In the genomic region with DNA sequence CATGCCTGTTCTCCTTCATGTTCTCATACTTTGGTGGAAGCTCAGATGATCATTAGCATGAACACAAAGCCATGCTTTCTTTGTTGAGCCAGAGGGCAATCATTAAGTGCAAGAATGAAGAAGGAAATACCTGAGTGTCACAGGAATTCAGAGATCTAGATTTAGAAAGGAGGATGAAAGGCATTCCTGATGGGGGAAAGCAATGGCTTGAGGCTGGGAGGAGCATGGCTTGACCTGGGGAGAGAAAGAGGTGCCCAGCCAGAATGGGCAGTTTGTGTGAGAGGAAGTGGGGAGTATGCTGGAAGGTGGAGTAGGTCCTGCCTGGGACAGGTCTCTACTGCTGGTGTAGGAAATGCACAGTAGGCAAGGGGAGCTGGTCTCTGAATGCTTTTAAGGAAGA, we compare ENCODE assay signal across 22 cellular contexts. TPM values are rescaled to one million over a fixed set of nuclear protein-coding genes. Genes with fewer than 3 reads are reported as not detected.
DNase-seq lines count a peak whose midpoint lies in the region; ATAC-seq and TF ChIP-seq lines count a peak whose summit lies in the region.
"Had no signal": no experiment of that assay in that cellular context is flagged by ENCODE, and none has a peak within 500 bp of the region (broad histone marks: within the 10 kb centered on the region; RNA-seq: fewer than 3 reads in every experiment).

No MANE protein-coding gene starts in this region.

- no peak overlapping the region for H4K91ac ChIP-seq in IMR-90 (ENCODE audit: insufficient read depth, low read depth, low read length)
- no peak overlapping the region for H4K91ac ChIP-seq in mesenchymal stem cell (ENCODE audit: low read length)

- H4K8ac ChIP-seq in IMR-90 (ENCODE audit: low read depth in 2 of 2, low read length in 2 of 2) (0 out of 4 replicates have a peak overlapping the region, but pooled peaks of 1 of the 2 experiments have one; percentile 35), mesenchymal stem cell (ENCODE audit: low read length) (no peak overlapping the region)

- H2AFZ ChIP-seq in IMR-90 (replicated peaks; ENCODE audit: low read length, poor library complexity) (peak overlapping the region; percentile 56), mesenchymal stem cell (ENCODE audit: low read depth, low read length) (no peak overlapping the region)

- peaks cover 12% of the 10 kb centered on the region for H3K27me3 ChIP-seq in IMR-90 (ENCODE audit: control insufficient read depth, insufficient read depth, low read length)
- no peaks in the 10 kb centered on the region for H3K27me3 ChIP-seq in endodermal cell (ENCODE audit: control insufficient read depth, insufficient read depth, low read length, poor library complexity, severe bottlenecking)
- peaks cover 0 to 3% of the 10 kb centered on the region in 2 experiments for H3K27me3 ChIP-seq in mesenchymal stem cell (ENCODE audit: control insufficient read depth in 1 of 2, insufficient read depth in 1 of 2, low read length in 2 of 2)
- H3K27me3 ChIP-seq: BLaER1 treated with 17β-estradiol and CSF1 and Interleukin-3, amounts not matched to agents 10 nM and 100 nM; heart left ventricle had no signal

- H3K4me1 Mint-ChIP-seq in Calu3 (ENCODE audit: low read depth, unreplicated experiment) (peaks cover 42% of the 10 kb centered on the region), endodermal cell (peaks cover 8% of the 10 kb centered on the region)
- H3K4me1 Mint-ChIP-seq: activated naive CD4-positive, alpha-beta T cell treated with anti-CD3 and anti-CD28 coated beads, Interleukin-2, amount 10 ng/mL, durations not matched to agents 7 days and 5 days; neural crest cell had no signal

- H2AK5ac ChIP-seq in IMR-90 (ENCODE audit: low read depth, low read length) (no peak overlapping the region), mesenchymal stem cell (ENCODE audit: low read length, severe bottlenecking) (peak overlapping the region; percentile 7)

- H3K4ac ChIP-seq in IMR-90 (ENCODE audit: low read depth, low read length) (no peak overlapping the region), mesenchymal stem cell (ENCODE audit: low read depth in 1 of 2, low read length in 2 of 2) (no peak overlapping the region)

- no peak for TF ChIP-seq RAD21 in IMR-90 (IDR thresholded peaks at IDR 0.05; ENCODE audit: low read length)

- H3K27ac Mint-ChIP-seq in Calu3 (ENCODE audit: unreplicated experiment) (peak overlapping the region; percentile 89), endodermal cell (peak overlapping the region; percentile 54)
- H3K27ac Mint-ChIP-seq: activated naive CD4-positive, alpha-beta T cell treated with anti-CD3 and anti-CD28 coated beads, Interleukin-2, amount 10 ng/mL, durations not matched to agents 7 days and 5 days had no signal

- H2BK120ac ChIP-seq in IMR-90 (ENCODE audit: low read depth, low read length) (no peak overlapping the region), mesenchymal stem cell (ENCODE audit: low read depth, low read length) (no peak overlapping the region)

- in situ Hi-C loops in IMR-90 (cut with MboI; ENCODE audit: low sequenced_read_pairs): no loop called here

- H3K4me3 ChIP-seq in IMR-90 (ENCODE audit: insufficient read depth, low read depth, low read length): no peak overlapping the region
- H3K4me3 ChIP-seq in endodermal cell (ENCODE audit: low read length): peak overlapping the region; percentile 66
- no peak overlapping the region for H3K4me3 ChIP-seq in mesenchymal stem cell (ENCODE audit: insufficient read depth in 1 of 2, low read depth in 1 of 2, low read length in 2 of 2)
- H3K4me3 ChIP-seq: A549; BLaER1 treated with 17β-estradiol and CSF1 and Interleukin-3, amounts not matched to agents 10 nM and 100 nM; heart left ventricle had no signal

- no peak overlapping the region for H2AK9ac ChIP-seq in IMR-90 (replicated peaks; ENCODE audit: low read depth, low read length, poor library complexity)

- TF ChIP-seq POLR2A in IMR-90 (IDR thresholded peaks at IDR 0.05; ENCODE audit: low read depth, low read length): no peak

- intact Hi-C loops in Calu3 (cut with micrococcal nuclease; ENCODE audit: unreplicated experiment) (loop anchor here (1.0 kb wide), 1 partner anchor 26 kb away; no protein-coding TSS in a partner anchor), IMR-90 (cut with micrococcal nuclease) (no loop called here), Right ventricle myocardium inferior (cut with DNase I) (no loop called here)

- H3K14ac ChIP-seq in IMR-90 (replicated peaks; ENCODE audit: low read depth, low read length) (no peak overlapping the region; the same call in 1 of the 2 replicates), mesenchymal stem cell (ENCODE audit: low read length in 2 of 2) (peak overlapping the region in 1 of 2 experiments; percentile 11)

- H3K36me3 Mint-ChIP-seq in Calu3 (ENCODE audit: insufficient read depth, unreplicated experiment): peaks cover 12% of the 10 kb centered on the region
- H3K36me3 Mint-ChIP-seq in endodermal cell (ENCODE audit: low read depth): no peaks in the 10 kb centered on the region
- H3K36me3 Mint-ChIP-seq: activated naive CD4-positive, alpha-beta T cell treated with anti-CD3 and anti-CD28 coated beads, Interleukin-2, amount 10 ng/mL, durations not matched to agents 7 days and 5 days had no signal

- peaks cover 12% of the 10 kb centered on the region for H3K9me3 Mint-ChIP-seq in Calu3 (ENCODE audit: low read depth, unreplicated experiment)
- peaks cover 24% of the 10 kb centered on the region for H3K9me3 Mint-ChIP-seq in endodermal cell
- H3K9me3 Mint-ChIP-seq: activated naive CD4-positive, alpha-beta T cell treated with anti-CD3 and anti-CD28 coated beads, Interleukin-2, amount 10 ng/mL, durations not matched to agents 7 days and 5 days had no signal

- dilution Hi-C loops in IMR-90 (cut with HindIII; ENCODE audit: low sequenced_read_pairs, unreplicated experiment): no loop called here

- no peak overlapping the region for H4K5ac ChIP-seq in IMR-90 (ENCODE audit: low read depth, low read length)

- peaks cover 4% of the 10 kb centered on the region for H3K9me3 ChIP-seq in IMR-90 (ENCODE audit: control insufficient read depth, insufficient read depth, low read length)
- peaks cover 21% of the 10 kb centered on the region for H3K9me3 ChIP-seq in endodermal cell (ENCODE audit: control insufficient read depth, low read length)
- H3K9me3 ChIP-seq in mesenchymal stem cell (ENCODE audit: control insufficient read depth, low read length): no peaks in the 10 kb centered on the region

- H2BK15ac ChIP-seq in IMR-90 (ENCODE audit: low read depth, low read length) (no peak overlapping the region), mesenchymal stem cell (ENCODE audit: low read depth, poor library complexity, severe bottlenecking) (no peak overlapping the region)

- H3K27ac ChIP-seq in IMR-90 (ENCODE audit: insufficient read depth, low read length) (no peak overlapping the region), endodermal cell (ENCODE audit: low read depth, low read length) (no peak overlapping the region), mesenchymal stem cell (ENCODE audit: low read length, poor library complexity, severe bottlenecking) (peak overlapping the region; percentile 55)
- H3K27ac ChIP-seq: A549; BLaER1 treated with 17β-estradiol and CSF1 and Interleukin-3, amounts not matched to agents 10 nM and 100 nM; heart left ventricle had no signal

- H3K18ac ChIP-seq in IMR-90 (ENCODE audit: low read depth, low read length) (no peak overlapping the region), mesenchymal stem cell (ENCODE audit: low read depth in 1 of 2, low read length in 2 of 2) (no peak overlapping the region)

- H3K23ac ChIP-seq in IMR-90 (ENCODE audit: low read depth, low read length): no peak overlapping the region; the same call in 1 of the 2 replicates
- no peak overlapping the region for H3K23ac ChIP-seq in mesenchymal stem cell (ENCODE audit: low read length in 2 of 2)

- no peak for TF ChIP-seq CTCF in Calu3 (IDR thresholded peaks at IDR 0.05; ENCODE audit: unreplicated experiment)
- no peak for TF ChIP-seq CTCF in IMR-90 (conservative IDR thresholded peaks at IDR 0.05; ENCODE audit: low read depth, low read length)
- no peak for TF ChIP-seq CTCF in endodermal cell (conservative IDR thresholded peaks at IDR 0.05)

- H3K79me1 ChIP-seq in IMR-90 (ENCODE audit: low read depth in 1 of 2, low read length in 2 of 2): no peaks in the 10 kb centered on the region
- H3K79me1 ChIP-seq in mesenchymal stem cell (replicated peaks; ENCODE audit: low read length, poor library complexity, severe bottlenecking): no peaks in the 10 kb centered on the region

- DNase-seq in Calu3 (peak; percentile 58), IMR-90 (no peak), endodermal cell (peak; percentile 68), mesenchymal stem cell (no peak), Right ventricle myocardium inferior (ENCODE audit: missing footprints) (no peak), COLO829 (ENCODE audit: low spot score) (no peak)
- DNase-seq in stimulated activated CD4-positive, alpha-beta T cell treated with anti-CD3 and anti-CD28 coated beads, Interleukin-12 subunit alpha, Interleukin-12 subunit beta, amount 100 ng/mL, for 4 hours: no peak
- DNase-seq: activated naive CD4-positive, alpha-beta T cell treated with anti-CD3 and anti-CD28 coated beads, Interleukin-2, amount 10 ng/mL, durations not matched to agents 7 days and 5 days; activated T-cell treated with anti-CD3 and anti-CD28 coated beads for 4 hours; aorta; GDM1; heart left ventricle; NCI-H1436; NCI-H2171; NCI-H526 treated with DMSO at 0.1 percent for 48 hours; SIG-M5; T-helper 1 cell had no signal

- POLR2A ChIA-PET in IMR-90 (lab: Charles Lee; ENCODE audit: unreplicated experiment): no interaction called here

- no peak overlapping the region for H2BK12ac ChIP-seq in mesenchymal stem cell (ENCODE audit: low read length in 2 of 2)

- no peaks in the 10 kb centered on the region for H3K27me3 Mint-ChIP-seq in Calu3 (ENCODE audit: unreplicated experiment)
- H3K27me3 Mint-ChIP-seq in endodermal cell (ENCODE audit: insufficient read depth): peaks cover 6% of the 10 kb centered on the region

- H3K4me2 ChIP-seq in IMR-90 (ENCODE audit: low read depth, low read length): no peak overlapping the region
- H3K4me2 ChIP-seq in mesenchymal stem cell (ENCODE audit: low read length, poor library complexity, severe bottlenecking): no peak overlapping the region
- H3K4me2 ChIP-seq: A549; BLaER1 treated with 17β-estradiol and CSF1 and Interleukin-3, amounts not matched to agents 10 nM and 100 nM had no signal

- H3K9me1 ChIP-seq in IMR-90 (ENCODE audit: insufficient read depth, low read length): no peaks in the 10 kb centered on the region

- CTCF ChIA-PET in Calu3 (lab: Charles Lee): interaction anchor here (0.9 to 2.7 kb wide), 6 partner anchors 9 to 27 kb away, joined by 3 to 14 read pairs (median 4); no protein-coding TSS in a partner anchor
- CTCF ChIA-PET in IMR-90 (lab: Yijun Ruan, JAX): no interaction called here

- H3K4me1 ChIP-seq in IMR-90 (ENCODE audit: control insufficient read depth, insufficient read depth, low read length) (peaks cover 4% of the 10 kb centered on the region; the same call in 1 of the 2 replicates), endodermal cell (ENCODE audit: control insufficient read depth, insufficient read depth, low read length) (peaks cover 3% of the 10 kb centered on the region), mesenchymal stem cell (ENCODE audit: control insufficient read depth, insufficient read depth, low read depth, low read length) (peaks cover 7% of the 10 kb centered on the region)
- H3K4me1 ChIP-seq: A549; BLaER1 treated with 17β-estradiol and CSF1 and Interleukin-3, amounts not matched to agents 10 nM and 100 nM had no signal

- peak overlapping the region; percentile 5 for H3K4me3 Mint-ChIP-seq in Calu3 (ENCODE audit: low read depth, unreplicated experiment)
- no peak overlapping the region for H3K4me3 Mint-ChIP-seq in endodermal cell
- H3K4me3 Mint-ChIP-seq: activated naive CD4-positive, alpha-beta T cell treated with anti-CD3 and anti-CD28 coated beads, Interleukin-2, amount 10 ng/mL, durations not matched to agents 7 days and 5 days; neural crest cell had no signal

- no peaks in the 10 kb centered on the region for H4K20me1 ChIP-seq in IMR-90 (ENCODE audit: insufficient read depth, low read length)
- H4K20me1 ChIP-seq: BLaER1 treated with 17β-estradiol and CSF1 and Interleukin-3, amounts not matched to agents 10 nM and 100 nM had no signal

- BruUV-seq in Calu3 (replicated peaks; lab: Mats Ljungman, UMichigan) (no TSS peak), IMR-90 (replicated peaks; lab: Mats Ljungman, UMichigan) (no TSS peak)

- H3K56ac ChIP-seq in IMR-90 (ENCODE audit: extremely low read depth, insufficient read depth, low read length): no peak overlapping the region

- H2BK5ac ChIP-seq in IMR-90 (ENCODE audit: low read depth, low read length, poor library complexity, severe bottlenecking): no peak overlapping the region
- no peak overlapping the region for H2BK5ac ChIP-seq in mesenchymal stem cell (ENCODE audit: low read depth, low read length, poor library complexity, severe bottlenecking)

- H3K36me3 ChIP-seq in IMR-90 (ENCODE audit: control insufficient read depth, insufficient read depth, low read length) (no peaks in the 10 kb centered on the region), endodermal cell (ENCODE audit: control insufficient read depth, insufficient read depth, low read length) (no peaks in the 10 kb centered on the region), mesenchymal stem cell (ENCODE audit: control insufficient read depth in 1 of 2, insufficient read depth in 2 of 2, low read depth in 1 of 2, low read length in 2 of 2) (no peaks in the 10 kb centered on the region)
- H3K36me3 ChIP-seq: BLaER1 treated with 17β-estradiol and CSF1 and Interleukin-3, amounts not matched to agents 10 nM and 100 nM; heart left ventricle had no signal

- no peak for ATAC-seq in IMR-90 (ENCODE audit: low read depth)
- no peak for ATAC-seq in Right ventricle myocardium inferior
- no peak for ATAC-seq in GM18858 (IDR thresholded peaks at IDR 0.05; ENCODE audit: unreplicated experiment)
- ATAC-seq: A549, heart left ventricle had no signal

- H2BK20ac ChIP-seq in IMR-90 (ENCODE audit: low read depth, low read length): no peak overlapping the region

- H3K9ac ChIP-seq in IMR-90 (ENCODE audit: low read depth, low read length) (no peak overlapping the region), endodermal cell (ENCODE audit: extremely low read depth, low read length, poor library complexity, severe bottlenecking) (peak overlapping the region; percentile 4), mesenchymal stem cell (ENCODE audit: low read length) (no peak overlapping the region)
- H3K9ac ChIP-seq: BLaER1 treated with 17β-estradiol and CSF1 and Interleukin-3, amounts not matched to agents 10 nM and 100 nM had no signal

RNA-seq across cellular contexts. Expression of gene SLC4A3, which starts 35.1 kb away (rescaled TPM):
- total RNA-seq in Calu3 (2022) (14.9 and 20.2 TPM in 2 replicates), IMR-90 (2012; rRNA removed) (0.90 and 1.1 TPM in 2 replicates), endodermal cell (10 to 100 TPM; 13.4 to 20.2 TPM), Right ventricle myocardium inferior (445 TPM)
- 6.1 and 6.9 TPM in 2 replicates for polyA plus RNA-seq in IMR-90 (2012; rRNA removed)
- 3.8 and 5.4 TPM in 2 replicates for polyA plus RNA-seq in IMR-90 (2012; cell fraction: cytosol; rRNA removed)
- 24.0 and 53.1 TPM in 2 replicates for polyA plus RNA-seq in IMR-90 (2012; cell fraction: nucleus; rRNA removed; ENCODE audit: low replicate concordance)
- 8.0 TPM for polyA plus RNA-seq in endodermal cell (2013, experiment 1 of 2)
- 5.3 TPM for polyA plus RNA-seq in endodermal cell (2013, experiment 2 of 2)
- polyA plus RNA-seq in mesenchymal stem cell (2013, experiment 1 of 2): 2.6 TPM
- polyA plus RNA-seq in mesenchymal stem cell (2013, experiment 2 of 2): 2.6 TPM
- total RNA-seq: OCI-LY7 had no signal

Comparison
In these comparisons a context has a peak if more than half of its experiments do, and no peak if none do; other contexts are left out.
1. DNase-seq: peak in Calu3 (single experiment) and endodermal cell (single experiment); none in IMR-90 (single experiment), mesenchymal stem cell (single experiment), stimulated activated CD4-positive, alpha-beta T cell treated with anti-CD3 and anti-CD28 coated beads, Interleukin-12 subunit alpha, Interleukin-12 subunit beta, amount 100 ng/mL, for 4 hours (single experiment), Right ventricle myocardium inferior (single experiment) and COLO829 (single experiment).
2. RNA of gene SLC4A3, which starts 35.1 kb away (total RNA-seq): 445 TPM in Right ventricle myocardium inferior (single experiment); 13.4 to 20.2 TPM in endodermal cell, 14.9 to 20.2 TPM in Calu3 and 0.90 to 1.1 TPM in IMR-90; every median in the first group is over 10 times any median in the second.